ENCODE assay signal across 13 cellular contexts in the genomic region with DNA sequence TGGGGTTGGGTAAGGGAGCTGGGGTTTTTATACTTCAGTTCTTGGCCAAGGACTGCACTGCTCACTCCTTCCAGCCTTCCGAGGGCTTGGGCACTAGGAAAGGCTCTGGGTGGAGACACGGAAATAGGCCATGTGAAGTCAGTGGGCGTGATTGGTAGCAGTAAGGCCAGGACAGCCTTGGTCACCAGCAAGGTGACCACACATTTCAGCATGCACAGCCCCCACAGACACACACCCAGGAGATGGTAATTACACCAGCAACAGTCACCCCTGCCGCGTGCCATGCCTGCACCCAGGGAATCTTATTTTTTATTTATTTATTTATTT.
DNase-seq lines count a peak whose midpoint lies in the region; ATAC-seq, FAIRE-seq and TF ChIP-seq lines count a peak whose summit lies in the region.
"Had no signal": no experiment of that assay in that cellular context is flagged by ENCODE, and none has a peak within 500 bp of the region (broad histone marks: within the 10 kb centered on the region; RNA-seq: fewer than 3 reads in every experiment).

No MANE protein-coding gene starts in this region.

- H3K4ac ChIP-seq in neuronal stem cell (ENCODE audit: low read length) = peak overlapping the region; percentile 4

- H3K18ac ChIP-seq in neuronal stem cell (ENCODE audit: low read length) = peak overlapping the region; percentile 89

- H3K79me1 ChIP-seq in neuronal stem cell (ENCODE audit: low read depth, low read length) = peaks cover 18% of the 10 kb centered on the region

- POLR2A ChIA-PET in A549 (lab: Yijun Ruan, JAX) = no interaction called here

- peak overlapping the region; percentile 71 for H3K4me2 ChIP-seq in A549
- H3K4me2 ChIP-seq in neuronal stem cell (ENCODE audit: insufficient read depth, low read length, poor library complexity, severe bottlenecking) = no peak overlapping the region

- H2BK120ac ChIP-seq in neuronal stem cell (ENCODE audit: low read depth, low read length) = peak overlapping the region; percentile 66

- no peak overlapping the region for H2AFZ ChIP-seq in neuronal stem cell (ENCODE audit: low read length)

- intact Hi-C loops in dorsolateral prefrontal cortex (cut with DNase I) = no loop called here

- DNase-seq in A549 (ENCODE audit: low read depth in 1 of 2, low spot score in 1 of 2) = no peak
- DNase-seq in dorsolateral prefrontal cortex = no peak
- no peak for DNase-seq in neuronal stem cell (ENCODE audit: low spot score)
- DNase-seq: CD4-positive, CD25-positive, alpha-beta regulatory T cell; SJCRH30; stimulated activated naive B cell treated with anti-CD40 and anti-IgM and Interleukin-4, amounts not matched to agents 10 μg/mL and 1 μg/mL and 100 μg/mL, for 72 hours had no signal

- H3K27me3 ChIP-seq in HUES6 (ENCODE audit: control insufficient read depth, insufficient read depth, low read length) (no peaks in the 10 kb centered on the region), dorsolateral prefrontal cortex (no peaks in the 10 kb centered on the region), neuronal stem cell (ENCODE audit: control insufficient read depth in 3 of 3, insufficient read depth in 3 of 3, low read depth in 1 of 3, low read length in 3 of 3) (no peaks in the 10 kb centered on the region)
- H3K27me3 ChIP-seq: SJCRH30 had no signal

- peak overlapping the region; percentile 32 for H3K14ac ChIP-seq in neuronal stem cell (ENCODE audit: low read length)

- CTCF ChIA-PET in A549 (lab: Yijun Ruan, JAX) = interaction anchor here (0.9 to 4.8 kb wide), 5 partner anchors 10 to 101 kb away, joined by 3 to 22 read pairs (median 4); no protein-coding TSS in a partner anchor

- TF ChIP-seq CTCF in A549 (IDR thresholded peaks at IDR 0.05) (no peak), dorsolateral prefrontal cortex (IDR thresholded peaks at IDR 0.05 in 54 of 56, conservative IDR thresholded peaks at IDR 0.05 in 2 of 56; ENCODE audit: low read depth in 1 of 56, partially characterized antibody in 56 of 56) (no peak)

- peak overlapping the region; percentile 55 for H2BK5ac ChIP-seq in neuronal stem cell (ENCODE audit: low read length)

- no peaks in the 10 kb centered on the region for H3K9me3 ChIP-seq in A549
- no peaks in the 10 kb centered on the region for H3K9me3 ChIP-seq in HUES6 (ENCODE audit: control insufficient read depth, insufficient read depth, low read depth, low read length)
- peaks cover 1 to 5% of the 10 kb centered on the region in 2 donors for H3K9me3 ChIP-seq in neuronal stem cell (replicated peaks in 1 of 2; ENCODE audit: control insufficient read depth in 2 of 2, insufficient read depth in 1 of 2, low read depth in 1 of 2, low read length in 2 of 2)
- H3K9me3 ChIP-seq: SJCRH30 had no signal

- ATAC-seq in A549 (peak; percentile 1 to 2; a peak in 1 of 6 replicates), HG03175 (IDR thresholded peaks at IDR 0.05; ENCODE audit: unreplicated experiment) (no peak), HG02981 (IDR thresholded peaks at IDR 0.05; ENCODE audit: unreplicated experiment) (no peak), GM19351 (IDR thresholded peaks at IDR 0.05; ENCODE audit: unreplicated experiment) (no peak), HG02840 (IDR thresholded peaks at IDR 0.05; ENCODE audit: low FRiP score, unreplicated experiment) (no peak)
- ATAC-seq: GM12878; stimulated activated naive B cell treated with anti-CD40 and anti-IgM and Interleukin-4, amounts not matched to agents 10 μg/mL and 1 μg/mL and 100 μg/mL, for 72 hours had no signal

- H4K8ac ChIP-seq in neuronal stem cell (ENCODE audit: low read depth, low read length) = no peak overlapping the region

- H3K4me1 ChIP-seq in A549 = peaks cover 64% of the 10 kb centered on the region
- H3K4me1 ChIP-seq in HUES6 (ENCODE audit: control insufficient read depth, insufficient read depth, low read length) = peaks cover 58% of the 10 kb centered on the region
- H3K4me1 ChIP-seq in neuronal stem cell (ENCODE audit: control insufficient read depth in 2 of 2, insufficient read depth in 1 of 2, low read depth in 1 of 2, low read length in 2 of 2) = peaks cover 52 to 59% of the 10 kb centered on the region in 2 donors

- H4K91ac ChIP-seq in neuronal stem cell (ENCODE audit: low read depth, low read length, poor library complexity) = no peak overlapping the region

- peak overlapping the region; percentile 99 for H2AK5ac ChIP-seq in neuronal stem cell (ENCODE audit: low read depth, low read length)

- no peak for TF ChIP-seq POLR2A in A549 (IDR thresholded peaks at IDR 0.05; ENCODE audit: low read length)

- TF ChIP-seq EP300 in A549 (IDR thresholded peaks at IDR 0.05) = no peak

- peak overlapping the region; percentile 93 for H2BK12ac ChIP-seq in neuronal stem cell (ENCODE audit: low read length)

- H3K23ac ChIP-seq in neuronal stem cell (ENCODE audit: low read depth, low read length, poor library complexity) = peak overlapping the region; percentile 35

- 77% methylated on average over 5 of the region's 5 CpGs for WGBS in A549 (ENCODE audit: missing lambda C conversion rate)
- no CpG with 5 or more reads among the region's 5 CpGs for WGBS in neuronal stem cell (ENCODE audit: extremely low coverage in 2 of 2, insufficient read length in 2 of 2, insufficient replicate concordance in 1 of 2), 2 donors

- no peak for TF ChIP-seq RAD21 in A549 (conservative IDR thresholded peaks at IDR 0.05 in 1 of 2, IDR thresholded peaks at IDR 0.05 in 1 of 2)

- peak overlapping the region; percentile 8; the same call in 1 of the 3 replicates for H3K4me3 ChIP-seq in A549
- 0 out of 2 replicates have a peak overlapping the region, but pooled peaks have one; percentile 7 for H3K4me3 ChIP-seq in HUES6 (ENCODE audit: low read depth, low read length)
- no peak overlapping the region for H3K4me3 ChIP-seq in dorsolateral prefrontal cortex
- H3K4me3 ChIP-seq in neuronal stem cell (ENCODE audit: low read length in 2 of 2) = no peak overlapping the region
- H3K4me3 ChIP-seq: GM12878, SJCRH30 had no signal

- FAIRE-seq in A549 (lab: Jason Lieb, UNC) = peak; percentile 32
- FAIRE-seq: colon, GM12878 had no signal

- H3K9ac ChIP-seq in HUES6 (ENCODE audit: low read length) (peak overlapping the region; percentile 25), neuronal stem cell (ENCODE audit: low read depth, low read length, poor library complexity) (no peak overlapping the region)

- H3K27ac ChIP-seq in A549 (peak overlapping the region; percentile 85 to 87), HUES6 (ENCODE audit: low read depth, low read length) (no peak overlapping the region; the same call in 1 of the 2 replicates), dorsolateral prefrontal cortex (peak overlapping the region in 31 of 59 donors; percentile 6 to 91 (median 59)), neuronal stem cell (replicated peaks; ENCODE audit: low read length) (peak overlapping the region; percentile 76)

- peak overlapping the region; percentile 61 for H2BK15ac ChIP-seq in neuronal stem cell (ENCODE audit: low read length)

- H3K36me3 ChIP-seq in HUES6 (ENCODE audit: control insufficient read depth, insufficient read depth, low read length) (no peaks in the 10 kb centered on the region), neuronal stem cell (replicated peaks in 1 of 2; ENCODE audit: control insufficient read depth in 2 of 2, insufficient read depth in 2 of 2, low read length in 2 of 2) (peaks cover 0 to 9% of the 10 kb centered on the region in 2 donors)

TF ChIP-seq in A549, 52 proteins besides CTCF, POLR2A, EP300 and RAD21:
- TF ChIP-seq FOSB (CRISPR knock-in tag; IDR thresholded peaks at IDR 0.05) = no peak
- TF ChIP-seq, protein P1, sequence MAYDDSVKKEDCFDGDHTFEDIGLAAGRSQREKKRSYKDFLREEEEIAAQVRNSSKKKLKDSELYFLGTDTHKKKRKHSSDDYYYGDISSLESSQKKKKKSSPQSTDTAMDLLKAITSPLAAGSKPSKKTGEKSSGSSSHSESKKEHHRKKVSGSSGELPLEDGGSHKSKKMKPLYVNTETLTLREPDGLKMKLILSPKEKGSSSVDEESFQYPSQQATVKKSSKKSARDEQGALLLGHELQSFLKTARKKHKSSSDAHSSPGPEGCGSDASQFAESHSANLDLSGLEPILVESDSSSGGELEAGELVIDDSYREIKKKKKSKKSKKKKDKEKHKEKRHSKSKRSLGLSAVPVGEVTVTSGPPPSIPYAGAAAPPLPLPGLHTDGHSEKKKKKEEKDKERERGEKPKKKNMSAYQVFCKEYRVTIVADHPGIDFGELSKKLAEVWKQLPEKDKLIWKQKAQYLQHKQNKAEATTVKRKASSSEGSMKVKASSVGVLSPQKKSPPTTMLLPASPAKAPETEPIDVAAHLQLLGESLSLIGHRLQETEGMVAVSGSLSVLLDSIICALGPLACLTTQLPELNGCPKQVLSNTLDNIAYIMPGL (CRISPR knock-in tag; IDR thresholded peaks at IDR 0.05; ENCODE audit: borderline replicate concordance) = no peak
- TF ChIP-seq CBX8 (IDR thresholded peaks at IDR 0.05) = no peak
- no peak for TF ChIP-seq RCOR1 (IDR thresholded peaks at IDR 0.05; ENCODE audit: low read depth, low read length)
- TF ChIP-seq SMC3 (IDR thresholded peaks at IDR 0.05) = no peak
- no peak for TF ChIP-seq MAFK (IDR thresholded peaks at IDR 0.05; ENCODE audit: partially characterized antibody)
- TF ChIP-seq TP53 (CRISPR knock-in tag; IDR thresholded peaks at IDR 0.05) = no peak
- no peak for TF ChIP-seq NR3C1 (IDR thresholded peaks at IDR 0.05)
- TF ChIP-seq PHF8 (IDR thresholded peaks at IDR 0.05; ENCODE audit: borderline replicate concordance, low read depth) = no peak
- no peak for TF ChIP-seq CHD4 (IDR thresholded peaks at IDR 0.05; ENCODE audit: borderline replicate concordance)
- no peak for TF ChIP-seq MYC (IDR thresholded peaks at IDR 0.05; ENCODE audit: borderline replicate concordance, low read length)
- TF ChIP-seq CHD2 (IDR thresholded peaks at IDR 0.05; ENCODE audit: low read length, partially characterized antibody) = no peak
- TF ChIP-seq ZFP36 (IDR thresholded peaks at IDR 0.05; ENCODE audit: borderline replicate concordance, partially characterized antibody) = no peak
- no peak for TF ChIP-seq SREBF2 (IDR thresholded peaks at IDR 0.05)
- no peak for TF ChIP-seq MAZ (IDR thresholded peaks at IDR 0.05; ENCODE audit: borderline replicate concordance, low read depth, low read length)
TF ChIP-seq in A549: peak in this region for 0.

Comparison
In these comparisons a context has a peak if more than half of its experiments do, and no peak if none do; other contexts are left out.
1. ATAC-seq: peak in A549 (2 of 2); none in HG03175 (single experiment), HG02981 (single experiment), GM19351 (single experiment) and HG02840 (single experiment).
2. H3K4me3 ChIP-seq: peak in A549 (single experiment) and HUES6 (single experiment); none in dorsolateral prefrontal cortex (0 of 59) and neuronal stem cell (0 of 2).